10 cellular contexts compared by ENCODE assay signal in the genomic region with DNA sequence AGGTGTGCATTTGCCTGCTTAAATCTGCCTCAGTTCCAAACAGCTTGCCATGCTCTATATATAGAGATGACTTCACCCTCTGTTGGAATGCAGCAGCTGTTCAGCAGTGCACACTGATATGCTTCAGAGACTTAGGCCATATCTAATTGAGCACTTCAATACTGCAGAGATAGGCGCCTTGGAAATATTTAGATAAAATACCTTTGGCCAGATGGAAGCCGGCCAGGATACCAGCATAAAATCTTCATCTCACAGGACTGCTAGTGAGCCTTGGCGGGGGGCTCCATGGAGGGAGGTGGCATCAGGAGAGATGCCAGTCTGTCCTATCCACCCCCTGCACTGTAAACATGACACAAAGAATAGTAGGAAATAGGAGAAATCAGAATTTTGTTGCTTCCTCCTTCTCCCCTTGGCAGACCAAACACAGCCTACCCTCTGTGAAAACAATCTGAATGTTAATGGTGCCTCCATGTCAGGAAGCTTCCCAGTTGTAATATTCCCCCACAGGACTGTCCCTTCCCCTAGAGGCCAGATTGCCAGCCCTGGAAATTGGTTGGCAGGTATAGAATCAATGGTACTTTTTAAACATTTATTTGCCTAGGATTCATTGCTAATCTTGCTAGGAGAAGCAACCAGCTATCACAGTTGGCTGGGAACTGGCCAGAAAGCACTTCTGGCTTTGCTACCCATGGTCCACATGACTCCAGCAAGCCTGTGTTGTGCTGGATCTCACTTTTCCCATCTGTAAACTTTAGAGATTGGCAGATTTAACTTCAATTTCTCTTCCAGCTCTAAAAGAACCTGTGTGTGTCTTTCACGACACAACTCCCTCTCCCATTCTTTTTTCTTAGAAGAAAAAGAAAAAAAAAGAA.
A peak's percentile ranks its signal among the peaks of the same experiment; 100 is the strongest.
DNase-seq lines count a peak whose midpoint lies in the region; ATAC-seq and TF ChIP-seq lines count a peak whose summit lies in the region.
"Had no signal": no experiment of that assay in that cellular context is flagged by ENCODE, and none has a peak within 500 bp of the region (broad histone marks: within the 10 kb centered on the region; RNA-seq: fewer than 3 reads in every experiment).

No MANE protein-coding gene starts in this region.

- H3K4ac ChIP-seq in neuronal stem cell (ENCODE audit: low read length): no peak overlapping the region

- no peak overlapping the region for H3K23ac ChIP-seq in neuronal stem cell (ENCODE audit: low read depth, low read length, poor library complexity)

- no peak overlapping the region for H3K4me3 ChIP-seq in epithelial cell of esophagus (ENCODE audit: low read length)
- H3K4me3 ChIP-seq in neuronal stem cell (ENCODE audit: low read length in 2 of 2): no peak overlapping the region

- no peak overlapping the region for H3K4me2 ChIP-seq in neuronal stem cell (ENCODE audit: insufficient read depth, low read length, poor library complexity, severe bottlenecking)

- no peaks in the 10 kb centered on the region for H3K27me3 ChIP-seq in neuronal stem cell (ENCODE audit: control insufficient read depth in 3 of 3, insufficient read depth in 3 of 3, low read depth in 1 of 3, low read length in 3 of 3)

- no peaks in the 10 kb centered on the region for H3K36me3 ChIP-seq in neuronal stem cell (replicated peaks in 1 of 2; ENCODE audit: control insufficient read depth in 2 of 2, insufficient read depth in 2 of 2, low read length in 2 of 2)

- H3K27ac Mint-ChIP-seq in activated CD8-positive, alpha-beta memory T cell treated with anti-CD3 and anti-CD28 coated beads, Interleukin-2, amount 10 ng/mL, durations not matched to agents 7 days and 5 days: no peak overlapping the region

- H3K27ac ChIP-seq in neuronal stem cell (replicated peaks; ENCODE audit: low read length): no peak overlapping the region
- H3K27ac ChIP-seq: HL-60 had no signal

- no peaks in the 10 kb centered on the region for H3K79me1 ChIP-seq in neuronal stem cell (ENCODE audit: low read depth, low read length)

- no peak overlapping the region for H4K91ac ChIP-seq in neuronal stem cell (ENCODE audit: low read depth, low read length, poor library complexity)

- no peak overlapping the region for H4K8ac ChIP-seq in neuronal stem cell (ENCODE audit: low read depth, low read length)

- H2BK5ac ChIP-seq in neuronal stem cell (ENCODE audit: low read length): no peak overlapping the region

- no peak overlapping the region for H2BK12ac ChIP-seq in neuronal stem cell (ENCODE audit: low read length)

- no peak overlapping the region for H3K18ac ChIP-seq in neuronal stem cell (ENCODE audit: low read length)

- H2AFZ ChIP-seq in neuronal stem cell (ENCODE audit: low read length): peak overlapping the region; percentile 53

- no peak overlapping the region for H2BK15ac ChIP-seq in neuronal stem cell (ENCODE audit: low read length)

- WGBS in neuronal stem cell (ENCODE audit: extremely low coverage in 2 of 2, insufficient read length in 2 of 2, insufficient replicate concordance in 1 of 2), 2 donors: no CpG with 5 or more reads among the region's 4 CpGs

- no peaks in the 10 kb centered on the region for H3K9me3 ChIP-seq in neuronal stem cell (replicated peaks in 1 of 2; ENCODE audit: control insufficient read depth in 2 of 2, insufficient read depth in 1 of 2, low read depth in 1 of 2, low read length in 2 of 2)

- H3K4me3 Mint-ChIP-seq in activated CD8-positive, alpha-beta memory T cell treated with anti-CD3 and anti-CD28 coated beads, Interleukin-2, amount 10 ng/mL, durations not matched to agents 7 days and 5 days: no peak overlapping the region

- CTCF ChIA-PET in activated CD8-positive, alpha-beta memory T cell treated with anti-CD3 and anti-CD28 coated beads, Interleukin-2, amount 10 ng/mL, durations not matched to agents 7 days and 5 days (lab: Charles Lee): no interaction called here

- DNase-seq in COLO668 (lab: John Stamatoyannopoulos, UW; ENCODE audit: unreplicated experiment) (peak; percentile 52), NCI-H2171 (lab: John Stamatoyannopoulos, UW) (peak; percentile 77), epithelial cell of esophagus (ENCODE audit: low read depth) (peak; percentile 70), neuronal stem cell (ENCODE audit: low spot score) (no peak), T1000 (lab: John Stamatoyannopoulos, UW) (no peak)
- no peak for DNase-seq in stimulated activated CD4-positive, alpha-beta T cell treated with anti-CD3 and anti-CD28 coated beads, Interleukin-4, amount 100 ng/mL, for 1 hour
- no peak for DNase-seq in activated CD8-positive, alpha-beta memory T cell treated with anti-CD3 and anti-CD28 coated beads, Interleukin-2, amount 10 ng/mL, durations not matched to agents 7 days and 5 days
- DNase-seq: activated CD4-positive, alpha-beta T cell treated with anti-CD3 and anti-CD28 coated beads for 48 hours had no signal

- no peaks in the 10 kb centered on the region for H3K36me3 Mint-ChIP-seq in activated CD8-positive, alpha-beta memory T cell treated with anti-CD3 and anti-CD28 coated beads, Interleukin-2, amount 10 ng/mL, durations not matched to agents 7 days and 5 days

- TF ChIP-seq CTCF in epithelial cell of esophagus (IDR thresholded peaks at IDR 0.05; ENCODE audit: insufficient read depth, low read depth, low read length, missing control alignments): no peak

- ATAC-seq in HG03025 (IDR thresholded peaks at IDR 0.05; ENCODE audit: low FRiP score, unreplicated experiment): no peak
- no peak for ATAC-seq in activated CD8-positive, alpha-beta memory T cell treated with anti-CD3 and anti-CD28 coated beads, Interleukin-2, amount 10 ng/mL, durations not matched to agents 7 days and 5 days

- H3K9ac ChIP-seq in neuronal stem cell (ENCODE audit: low read depth, low read length, poor library complexity): no peak overlapping the region

- no peaks in the 10 kb centered on the region for H3K4me1 Mint-ChIP-seq in activated CD8-positive, alpha-beta memory T cell treated with anti-CD3 and anti-CD28 coated beads, Interleukin-2, amount 10 ng/mL, durations not matched to agents 7 days and 5 days

- H2AK5ac ChIP-seq in neuronal stem cell (ENCODE audit: low read depth, low read length): no peak overlapping the region

- H3K27me3 Mint-ChIP-seq in activated CD8-positive, alpha-beta memory T cell treated with anti-CD3 and anti-CD28 coated beads, Interleukin-2, amount 10 ng/mL, durations not matched to agents 7 days and 5 days: no peaks in the 10 kb centered on the region

- H3K9me3 Mint-ChIP-seq in activated CD8-positive, alpha-beta memory T cell treated with anti-CD3 and anti-CD28 coated beads, Interleukin-2, amount 10 ng/mL, durations not matched to agents 7 days and 5 days (ENCODE audit: low read depth): no peaks in the 10 kb centered on the region

- H3K4me1 ChIP-seq in neuronal stem cell (ENCODE audit: control insufficient read depth in 2 of 2, insufficient read depth in 1 of 2, low read depth in 1 of 2, low read length in 2 of 2): no peaks in the 10 kb centered on the region

- no peak overlapping the region for H3K14ac ChIP-seq in neuronal stem cell (ENCODE audit: low read length)

- no peak overlapping the region for H2BK120ac ChIP-seq in neuronal stem cell (ENCODE audit: low read depth, low read length)

Comparison
In these comparisons a context has a peak if more than half of its experiments do, and no peak if none do; other contexts are left out.
1. DNase-seq: peak in COLO668 (single experiment), NCI-H2171 (single experiment) and epithelial cell of esophagus (single experiment); none in neuronal stem cell (single experiment), stimulated activated CD4-positive, alpha-beta T cell treated with anti-CD3 and anti-CD28 coated beads, Interleukin-4, amount 100 ng/mL, for 1 hour (single experiment), T1000 (single experiment) and activated CD8-positive, alpha-beta memory T cell treated with anti-CD3 and anti-CD28 coated beads, Interleukin-2, amount 10 ng/mL, durations not matched to agents 7 days and 5 days (single experiment).